26 cellular contexts compared by ENCODE assay signal in genomic region chr22:39139933-39140332, GRCh38. TPM values are rescaled to one million over a fixed set of nuclear protein-coding genes. Genes with fewer than 3 reads are reported as not detected.
"Had no signal": no experiment of that assay in that cellular context is flagged by ENCODE, and none has a peak within 500 bp of the region (broad histone marks: within the 10 kb centered on the region; RNA-seq: fewer than 3 reads in every experiment).

No MANE protein-coding gene starts in this region.

- H3K36me3 Mint-ChIP-seq: activated naive CD8-positive, alpha-beta T cell; brain; type B pancreatic cell had no signal

- H3K27me3 Mint-ChIP-seq: activated B cell treated with CpG ODN at 0.5 μM for 24 hours; activated naive CD8-positive, alpha-beta T cell; brain; stimulated activated naive CD8-positive, alpha-beta T cell treated with anti-CD3 and anti-CD28 coated beads, Interleukin-15, amount 100 ng/mL, for 72 hours had no signal

- H3K27ac Mint-ChIP-seq: activated B cell treated with CpG ODN at 0.5 μM for 24 hours; activated naive CD8-positive, alpha-beta T cell; nephron progenitor cell; stimulated activated effector memory CD8-positive, alpha-beta T cell treated with anti-CD3 and anti-CD28 coated beads, Interleukin-12 subunit alpha, Interleukin-12 subunit beta, amount 100 ng/mL, for 72 hours; stimulated activated naive CD8-positive, alpha-beta T cell treated with anti-CD3 and anti-CD28 coated beads, Interleukin-15, amount 100 ng/mL, for 72 hours; type B pancreatic cell had no signal

- H3K9me3 Mint-ChIP-seq: activated B cell treated with CpG ODN at 0.5 μM for 24 hours; brain; immature natural killer cell; nephron progenitor cell; stimulated activated effector memory CD8-positive, alpha-beta T cell treated with anti-CD3 and anti-CD28 coated beads, Interleukin-12 subunit alpha, Interleukin-12 subunit beta, amount 100 ng/mL, for 72 hours; stimulated activated naive CD8-positive, alpha-beta T cell treated with anti-CD3 and anti-CD28 coated beads, Interleukin-15, amount 100 ng/mL, for 72 hours; type B pancreatic cell had no signal

- DNase-seq: activated B cell treated with CpG ODN at 0.5 μM for 24 hours; activated CD4-positive, alpha-beta T cell treated with anti-CD3 and anti-CD28 coated beads, Interleukin-2, amount 50 U/mL, for 4 hours; cortex of kidney; foreskin fibroblast; hippocampal formation; immature natural killer cell; kidney; left colon; mammary epithelial cell; nephron progenitor cell; nucleus accumbens; small intestine; stimulated activated CD4-positive, alpha-beta T cell treated with anti-CD3 and anti-CD28 coated beads, Interleukin-4, amount 100 ng/mL, for 24 hours; stimulated activated naive CD8-positive, alpha-beta T cell treated with anti-CD3 and anti-CD28 coated beads, Interleukin-15, amount 100 ng/mL, for 72 hours; substantia nigra had no signal

- H3K4me3 Mint-ChIP-seq: activated B cell treated with CpG ODN at 0.5 μM for 24 hours; activated naive CD8-positive, alpha-beta T cell; brain; immature natural killer cell; nephron progenitor cell; stimulated activated effector memory CD8-positive, alpha-beta T cell treated with anti-CD3 and anti-CD28 coated beads, Interleukin-12 subunit alpha, Interleukin-12 subunit beta, amount 100 ng/mL, for 72 hours; stimulated activated naive CD8-positive, alpha-beta T cell treated with anti-CD3 and anti-CD28 coated beads, Interleukin-15, amount 100 ng/mL, for 72 hours; type B pancreatic cell had no signal

- H3K36me3 ChIP-seq: cardiac muscle cell had no signal

- H3K27me3 ChIP-seq: ascending aorta, cardiac muscle cell, vagina had no signal

- ATAC-seq: esophagus mucosa; left colon; sciatic nerve; stimulated activated effector memory CD8-positive, alpha-beta T cell treated with anti-CD3 and anti-CD28 coated beads, Interleukin-12 subunit alpha, Interleukin-12 subunit beta, amount 100 ng/mL, for 72 hours; stimulated activated naive CD8-positive, alpha-beta T cell treated with anti-CD3 and anti-CD28 coated beads, Interleukin-15, amount 100 ng/mL, for 72 hours had no signal

- H3K4me3 ChIP-seq: ascending aorta, cardiac muscle cell, vagina had no signal

- H3K9me3 ChIP-seq: ascending aorta, vagina had no signal

- H3K27ac ChIP-seq: ascending aorta, cardiac muscle cell, vagina had no signal

RNA-seq across cellular contexts. Expression of gene APOBEC3H, which starts 42.9 kb away (rescaled TPM):
- total RNA-seq: ascending aorta, cerebellum, esophagus mucosa, left colon, liver, vagina had no signal
